1 cellular context compared by ENCODE assay signal in the genomic region with DNA sequence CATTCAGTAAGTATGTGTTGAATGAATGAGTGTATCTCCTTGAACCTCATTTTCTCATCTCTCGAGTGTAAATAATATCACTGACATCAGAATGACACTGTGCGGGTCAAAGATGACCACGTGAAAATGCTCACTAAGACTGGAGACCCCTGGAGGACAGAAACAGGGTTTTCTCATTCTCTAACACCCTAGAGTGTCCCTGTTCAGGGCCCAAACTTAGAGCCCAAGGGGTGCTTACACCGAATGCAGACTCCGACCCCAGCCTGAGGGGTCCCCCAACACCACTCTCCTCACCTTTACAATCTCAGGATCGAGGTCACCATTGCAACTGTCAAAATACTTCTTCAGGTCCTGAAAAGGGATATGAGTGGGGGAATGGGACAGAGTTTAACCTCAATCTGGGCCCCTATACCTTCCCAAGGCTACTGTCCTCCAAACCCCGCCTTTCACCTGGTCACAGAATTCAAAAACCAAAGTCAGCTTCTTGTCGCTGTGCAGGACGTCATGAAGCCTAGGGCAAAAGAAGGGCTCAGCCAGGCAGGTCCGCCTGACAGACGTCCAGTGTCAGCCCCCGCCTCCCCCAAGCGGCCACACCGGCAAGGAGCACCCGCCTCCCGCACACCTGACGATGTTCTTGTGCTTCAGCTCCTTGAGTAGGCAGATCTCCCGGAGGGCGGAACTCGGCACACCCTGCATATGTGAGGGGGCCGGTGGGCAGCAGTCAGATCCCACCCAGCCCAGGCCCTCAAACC.
TF ChIP-seq lines count a peak whose summit lies in the region.

No MANE protein-coding gene starts in this region.

TF ChIP-seq in K562, 482 proteins besides CTCF, POLR2A, EP300 and RAD21 (continued from another document and continues in another):
- TF ChIP-seq, protein P1, sequence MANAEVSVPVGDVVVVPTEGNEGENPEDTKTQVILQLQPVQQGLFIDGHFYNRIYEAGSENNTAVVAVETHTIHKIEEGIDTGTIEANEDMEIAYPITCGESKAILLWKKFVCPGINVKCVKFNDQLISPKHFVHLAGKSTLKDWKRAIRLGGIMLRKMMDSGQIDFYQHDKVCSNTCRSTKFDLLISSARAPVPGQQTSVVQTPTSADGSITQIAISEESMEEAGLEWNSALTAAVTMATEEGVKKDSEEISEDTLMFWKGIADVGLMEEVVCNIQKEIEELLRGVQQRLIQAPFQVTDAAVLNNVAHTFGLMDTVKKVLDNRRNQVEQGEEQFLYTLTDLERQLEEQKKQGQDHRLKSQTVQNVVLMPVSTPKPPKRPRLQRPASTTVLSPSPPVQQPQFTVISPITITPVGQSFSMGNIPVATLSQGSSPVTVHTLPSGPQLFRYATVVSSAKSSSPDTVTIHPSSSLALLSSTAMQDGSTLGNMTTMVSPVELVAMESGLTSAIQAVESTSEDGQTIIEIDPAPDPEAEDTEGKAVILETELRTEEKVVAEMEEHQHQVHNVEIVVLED (CRISPR knock-in tag; IDR thresholded peaks at IDR 0.05) = no peak
- TF ChIP-seq CCAR2 (IDR thresholded peaks at IDR 0.05; ENCODE audit: low read depth, low read length) (no peak), RFX1 (IDR thresholded peaks at IDR 0.05) (no peak), ZNF695 (CRISPR knock-in tag; IDR thresholded peaks at IDR 0.05) (no peak), NR2C1 (IDR thresholded peaks at IDR 0.05) (no peak), NR2C1 (tag; IDR thresholded peaks at IDR 0.05) (peak; percentile 84), GTF2F1 (IDR thresholded peaks at IDR 0.05; ENCODE audit: low read depth, low read length) (no peak), SP2 (IDR thresholded peaks at IDR 0.05; ENCODE audit: extremely low read depth, low read depth, low read length, poor library complexity, severe bottlenecking) (no peak), CBX8 (IDR thresholded peaks at IDR 0.05; ENCODE audit: borderline replicate concordance, extremely low read depth, low read depth, low read length, poor library complexity, severe bottlenecking) (no peak), JUNB (CRISPR knock-in tag; conservative IDR thresholded peaks at IDR 0.05) (no peak), RBM14 (IDR thresholded peaks at IDR 0.05; ENCODE audit: borderline replicate concordance, insufficient read depth, low read depth, low read length) (no peak), MCM3 (IDR thresholded peaks at IDR 0.05) (no peak), PYGO2 (tag; IDR thresholded peaks at IDR 0.05) (0 out of 2 replicates have a peak, but pooled peaks have one; percentile 31), BMI1 (IDR thresholded peaks at IDR 0.05; ENCODE audit: low read length) (no peak), SIN3B (IDR thresholded peaks at IDR 0.05; ENCODE audit: low read depth) (no peak), DDX20 (tag; IDR thresholded peaks at IDR 0.05; ENCODE audit: low read depth) (no peak), FOSL1 (tag; conservative IDR thresholded peaks at IDR 0.05) (no peak), EZH2 (IDR thresholded peaks at IDR 0.05; ENCODE audit: borderline replicate concordance, low read depth, low read length) (no peak), KDM4B (IDR thresholded peaks at IDR 0.05; ENCODE audit: borderline replicate concordance in 2 of 2, low read depth in 1 of 2) (no peak), NR4A1 (CRISPR knock-in tag; IDR thresholded peaks at IDR 0.05) (no peak), NR4A1 (tag; IDR thresholded peaks at IDR 0.05) (no peak), EGR1 (conservative IDR thresholded peaks at IDR 0.05) (0 out of 2 replicates have a peak, but pooled peaks have one; percentile 28), NFATC3 (IDR thresholded peaks at IDR 0.05) (no peak), KLF13 (tag; IDR thresholded peaks at IDR 0.05; ENCODE audit: borderline replicate concordance, low read depth) (no peak), FOXK1 (CRISPR knock-in tag; IDR thresholded peaks at IDR 0.05; ENCODE audit: borderline replicate concordance) (no peak), PURB (CRISPR knock-in tag; IDR thresholded peaks at IDR 0.05; ENCODE audit: low read depth) (no peak), PTBP1 (IDR thresholded peaks at IDR 0.05; ENCODE audit: low read depth, low read length) (no peak), MTA2 (IDR thresholded peaks at IDR 0.05; ENCODE audit: low read depth) (no peak), SRSF7 (optimal IDR thresholded peaks at IDR 0.05; ENCODE audit: low read depth, low read length) (no peak), ZNF143 (CRISPR knock-in tag; IDR thresholded peaks at IDR 0.05) (peak; percentile 44), ZKSCAN3 (CRISPR knock-in tag; IDR thresholded peaks at IDR 0.05) (no peak), POLR2AphosphoS5 (IDR thresholded peaks at IDR 0.05; ENCODE audit: control insufficient read depth, insufficient read depth, low read depth, low read length) (no peak), OTX1 (CRISPR knock-in tag; IDR thresholded peaks at IDR 0.05) (no peak), CCNT2 (IDR thresholded peaks at IDR 0.05; ENCODE audit: borderline replicate concordance, extremely low read depth, insufficient read length, low read depth, low read length) (no peak), ZNF239 (CRISPR knock-in tag; IDR thresholded peaks at IDR 0.05) (no peak), ZBTB8A (IDR thresholded peaks at IDR 0.05; ENCODE audit: partially characterized antibody) (no peak), HMG20B (CRISPR knock-in tag; IDR thresholded peaks at IDR 0.05) (no peak), HDAC8 (tag; IDR thresholded peaks at IDR 0.05) (no peak), SUPT5H (IDR thresholded peaks at IDR 0.05) (no peak), COPS2 (conservative IDR thresholded peaks at IDR 0.05) (no peak), ZNF436 (CRISPR knock-in tag; IDR thresholded peaks at IDR 0.05) (no peak), PHB (CRISPR knock-in tag; IDR thresholded peaks at IDR 0.05) (no peak), ZNF324 (CRISPR knock-in tag; IDR thresholded peaks at IDR 0.05) (no peak), MYNN (IDR thresholded peaks at IDR 0.05) (no peak), MYNN (CRISPR knock-in tag; IDR thresholded peaks at IDR 0.05) (no peak), ZNF77 (CRISPR knock-in tag; IDR thresholded peaks at IDR 0.05) (no peak)
- TF ChIP-seq, protein P2, sequence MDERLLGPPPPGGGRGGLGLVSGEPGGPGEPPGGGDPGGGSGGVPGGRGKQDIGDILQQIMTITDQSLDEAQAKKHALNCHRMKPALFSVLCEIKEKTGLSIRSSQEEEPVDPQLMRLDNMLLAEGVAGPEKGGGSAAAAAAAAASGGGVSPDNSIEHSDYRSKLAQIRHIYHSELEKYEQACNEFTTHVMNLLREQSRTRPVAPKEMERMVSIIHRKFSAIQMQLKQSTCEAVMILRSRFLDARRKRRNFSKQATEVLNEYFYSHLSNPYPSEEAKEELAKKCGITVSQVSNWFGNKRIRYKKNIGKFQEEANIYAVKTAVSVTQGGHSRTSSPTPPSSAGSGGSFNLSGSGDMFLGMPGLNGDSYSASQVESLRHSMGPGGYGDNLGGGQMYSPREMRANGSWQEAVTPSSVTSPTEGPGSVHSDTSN (CRISPR knock-in tag; IDR thresholded peaks at IDR 0.05; ENCODE audit: low read depth) = no peak
- TF ChIP-seq, protein P2 (tag; conservative IDR thresholded peaks at IDR 0.05; ENCODE audit: low read depth) = 0 out of 2 replicates have a peak, but pooled peaks have one; percentile 42
- TF ChIP-seq, protein P3, sequence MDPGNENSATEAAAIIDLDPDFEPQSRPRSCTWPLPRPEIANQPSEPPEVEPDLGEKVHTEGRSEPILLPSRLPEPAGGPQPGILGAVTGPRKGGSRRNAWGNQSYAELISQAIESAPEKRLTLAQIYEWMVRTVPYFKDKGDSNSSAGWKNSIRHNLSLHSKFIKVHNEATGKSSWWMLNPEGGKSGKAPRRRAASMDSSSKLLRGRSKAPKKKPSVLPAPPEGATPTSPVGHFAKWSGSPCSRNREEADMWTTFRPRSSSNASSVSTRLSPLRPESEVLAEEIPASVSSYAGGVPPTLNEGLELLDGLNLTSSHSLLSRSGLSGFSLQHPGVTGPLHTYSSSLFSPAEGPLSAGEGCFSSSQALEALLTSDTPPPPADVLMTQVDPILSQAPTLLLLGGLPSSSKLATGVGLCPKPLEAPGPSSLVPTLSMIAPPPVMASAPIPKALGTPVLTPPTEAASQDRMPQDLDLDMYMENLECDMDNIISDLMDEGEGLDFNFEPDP (CRISPR knock-in tag; IDR thresholded peaks at IDR 0.05) = no peak
- TF ChIP-seq, protein P4, sequence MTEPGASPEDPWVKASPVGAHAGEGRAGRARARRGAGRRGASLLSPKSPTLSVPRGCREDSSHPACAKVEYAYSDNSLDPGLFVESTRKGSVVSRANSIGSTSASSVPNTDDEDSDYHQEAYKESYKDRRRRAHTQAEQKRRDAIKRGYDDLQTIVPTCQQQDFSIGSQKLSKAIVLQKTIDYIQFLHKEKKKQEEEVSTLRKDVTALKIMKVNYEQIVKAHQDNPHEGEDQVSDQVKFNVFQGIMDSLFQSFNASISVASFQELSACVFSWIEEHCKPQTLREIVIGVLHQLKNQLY (CRISPR knock-in tag; conservative IDR thresholded peaks at IDR 0.05) = no peak
- TF ChIP-seq, protein P5, sequence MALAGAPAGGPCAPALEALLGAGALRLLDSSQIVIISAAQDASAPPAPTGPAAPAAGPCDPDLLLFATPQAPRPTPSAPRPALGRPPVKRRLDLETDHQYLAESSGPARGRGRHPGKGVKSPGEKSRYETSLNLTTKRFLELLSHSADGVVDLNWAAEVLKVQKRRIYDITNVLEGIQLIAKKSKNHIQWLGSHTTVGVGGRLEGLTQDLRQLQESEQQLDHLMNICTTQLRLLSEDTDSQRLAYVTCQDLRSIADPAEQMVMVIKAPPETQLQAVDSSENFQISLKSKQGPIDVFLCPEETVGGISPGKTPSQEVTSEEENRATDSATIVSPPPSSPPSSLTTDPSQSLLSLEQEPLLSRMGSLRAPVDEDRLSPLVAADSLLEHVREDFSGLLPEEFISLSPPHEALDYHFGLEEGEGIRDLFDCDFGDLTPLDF (CRISPR knock-in tag; IDR thresholded peaks at IDR 0.05) = no peak; the same call in 1 of the 2 replicates
- TF ChIP-seq, protein P6, sequence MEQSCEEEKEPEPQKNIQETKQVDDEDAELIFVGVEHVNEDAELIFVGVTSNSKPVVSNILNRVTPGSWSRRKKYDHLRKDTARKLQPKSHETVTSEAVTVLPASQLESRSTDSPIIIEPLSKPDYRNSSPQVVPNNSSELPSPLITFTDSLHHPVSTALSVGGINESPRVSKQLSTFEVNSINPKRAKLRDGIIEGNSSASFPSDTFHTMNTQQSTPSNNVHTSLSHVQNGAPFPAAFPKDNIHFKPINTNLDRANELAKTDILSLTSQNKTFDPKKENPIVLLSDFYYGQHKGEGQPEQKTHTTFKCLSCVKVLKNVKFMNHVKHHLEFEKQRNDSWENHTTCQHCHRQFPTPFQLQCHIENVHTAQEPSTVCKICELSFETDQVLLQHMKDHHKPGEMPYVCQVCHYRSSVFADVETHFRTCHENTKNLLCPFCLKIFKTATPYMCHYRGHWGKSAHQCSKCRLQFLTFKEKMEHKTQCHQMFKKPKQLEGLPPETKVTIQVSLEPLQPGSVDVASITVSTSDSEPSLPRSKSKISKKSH (CRISPR knock-in tag; IDR thresholded peaks at IDR 0.05) = no peak
- TF ChIP-seq, protein P7, sequence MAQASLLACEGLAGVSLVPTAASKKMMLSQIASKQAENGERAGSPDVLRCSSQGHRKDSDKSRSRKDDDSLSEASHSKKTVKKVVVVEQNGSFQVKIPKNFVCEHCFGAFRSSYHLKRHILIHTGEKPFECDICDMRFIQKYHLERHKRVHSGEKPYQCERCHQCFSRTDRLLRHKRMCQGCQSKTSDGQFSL (CRISPR knock-in tag; IDR thresholded peaks at IDR 0.05) = no peak
- TF ChIP-seq, protein P7 (tag; IDR thresholded peaks at IDR 0.05) = no peak
- TF ChIP-seq, protein P8, sequence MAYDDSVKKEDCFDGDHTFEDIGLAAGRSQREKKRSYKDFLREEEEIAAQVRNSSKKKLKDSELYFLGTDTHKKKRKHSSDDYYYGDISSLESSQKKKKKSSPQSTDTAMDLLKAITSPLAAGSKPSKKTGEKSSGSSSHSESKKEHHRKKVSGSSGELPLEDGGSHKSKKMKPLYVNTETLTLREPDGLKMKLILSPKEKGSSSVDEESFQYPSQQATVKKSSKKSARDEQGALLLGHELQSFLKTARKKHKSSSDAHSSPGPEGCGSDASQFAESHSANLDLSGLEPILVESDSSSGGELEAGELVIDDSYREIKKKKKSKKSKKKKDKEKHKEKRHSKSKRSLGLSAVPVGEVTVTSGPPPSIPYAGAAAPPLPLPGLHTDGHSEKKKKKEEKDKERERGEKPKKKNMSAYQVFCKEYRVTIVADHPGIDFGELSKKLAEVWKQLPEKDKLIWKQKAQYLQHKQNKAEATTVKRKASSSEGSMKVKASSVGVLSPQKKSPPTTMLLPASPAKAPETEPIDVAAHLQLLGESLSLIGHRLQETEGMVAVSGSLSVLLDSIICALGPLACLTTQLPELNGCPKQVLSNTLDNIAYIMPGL (CRISPR knock-in tag; IDR thresholded peaks at IDR 0.05) = no peak
- TF ChIP-seq, protein P9, sequence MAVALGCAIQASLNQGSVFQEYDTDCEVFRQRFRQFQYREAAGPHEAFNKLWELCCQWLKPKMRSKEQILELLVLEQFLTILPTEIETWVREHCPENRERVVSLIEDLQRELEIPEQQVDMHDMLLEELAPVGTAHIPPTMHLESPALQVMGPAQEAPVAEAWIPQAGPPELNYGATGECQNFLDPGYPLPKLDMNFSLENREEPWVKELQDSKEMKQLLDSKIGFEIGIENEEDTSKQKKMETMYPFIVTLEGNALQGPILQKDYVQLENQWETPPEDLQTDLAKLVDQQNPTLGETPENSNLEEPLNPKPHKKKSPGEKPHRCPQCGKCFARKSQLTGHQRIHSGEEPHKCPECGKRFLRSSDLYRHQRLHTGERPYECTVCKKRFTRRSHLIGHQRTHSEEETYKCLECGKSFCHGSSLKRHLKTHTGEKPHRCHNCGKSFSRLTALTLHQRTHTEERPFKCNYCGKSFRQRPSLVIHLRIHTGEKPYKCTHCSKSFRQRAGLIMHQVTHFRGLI (CRISPR knock-in tag; IDR thresholded peaks at IDR 0.05) = no peak
- TF ChIP-seq, protein P10, sequence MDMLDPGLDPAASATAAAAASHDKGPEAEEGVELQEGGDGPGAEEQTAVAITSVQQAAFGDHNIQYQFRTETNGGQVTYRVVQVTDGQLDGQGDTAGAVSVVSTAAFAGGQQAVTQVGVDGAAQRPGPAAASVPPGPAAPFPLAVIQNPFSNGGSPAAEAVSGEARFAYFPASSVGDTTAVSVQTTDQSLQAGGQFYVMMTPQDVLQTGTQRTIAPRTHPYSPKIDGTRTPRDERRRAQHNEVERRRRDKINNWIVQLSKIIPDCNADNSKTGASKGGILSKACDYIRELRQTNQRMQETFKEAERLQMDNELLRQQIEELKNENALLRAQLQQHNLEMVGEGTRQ (CRISPR knock-in tag; IDR thresholded peaks at IDR 0.05) = no peak
- TF ChIP-seq, protein P11, sequence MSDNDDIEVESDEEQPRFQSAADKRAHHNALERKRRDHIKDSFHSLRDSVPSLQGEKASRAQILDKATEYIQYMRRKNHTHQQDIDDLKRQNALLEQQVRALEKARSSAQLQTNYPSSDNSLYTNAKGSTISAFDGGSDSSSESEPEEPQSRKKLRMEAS (CRISPR knock-in tag; IDR thresholded peaks at IDR 0.05) = peak; percentile 75
